In genomic region chr7:39259391-39260003, GRCh38 we compare ENCODE assay signal across 20 cellular contexts.
DNase-seq lines count a peak whose midpoint lies in the region; ATAC-seq and TF ChIP-seq lines count a peak whose summit lies in the region.
"Had no signal": no experiment of that assay in that cellular context is flagged by ENCODE, and none has a peak within 500 bp of the region (broad histone marks: within the 10 kb centered on the region; RNA-seq: fewer than 3 reads in every experiment).

No MANE protein-coding gene starts in this region.

- H3K27me3 Mint-ChIP-seq in stimulated activated naive CD8-positive, alpha-beta T cell treated with anti-CD3 and anti-CD28 coated beads, Interleukin-15, amount 100 ng/mL, for 72 hours = no peaks in the 10 kb centered on the region
- H3K27me3 Mint-ChIP-seq in endodermal cell (ENCODE audit: insufficient read depth) (peaks cover 8% of the 10 kb centered on the region), neural progenitor cell (ENCODE audit: insufficient read depth, low read depth) (no peaks in the 10 kb centered on the region)
- H3K27me3 Mint-ChIP-seq: CD4-positive, alpha-beta memory T cell had no signal

- peaks cover 7% of the 10 kb centered on the region for H3K4me1 ChIP-seq in endodermal cell (ENCODE audit: control insufficient read depth, insufficient read depth, low read length)
- H3K4me1 ChIP-seq in neural progenitor cell = peaks cover 15% of the 10 kb centered on the region
- H3K4me1 ChIP-seq: A549, BLaER1 had no signal

- H3K36me3 ChIP-seq in endodermal cell (ENCODE audit: control insufficient read depth, insufficient read depth, low read length) (no peaks in the 10 kb centered on the region), neural progenitor cell (no peaks in the 10 kb centered on the region)
- H3K36me3 ChIP-seq: BLaER1 had no signal

- no peak overlapping the region for H3K4me2 ChIP-seq in neural progenitor cell
- H3K4me2 ChIP-seq: A549, BLaER1 had no signal

- ATAC-seq in stimulated activated naive CD8-positive, alpha-beta T cell treated with anti-CD3 and anti-CD28 coated beads, Interleukin-15, amount 100 ng/mL, for 72 hours = peak; percentile 35
- ATAC-seq in stimulated activated naive CD8-positive, alpha-beta T cell treated with anti-CD3 and anti-CD28 coated beads, Interleukin-15, Interleukin-2, amounts not matched to agents 100 U/mL and 50 U/mL, for 24 hours = no peak
- no peak for ATAC-seq in GM21381 (IDR thresholded peaks at IDR 0.05; ENCODE audit: unreplicated experiment)
- ATAC-seq: HepG2 had no signal

- no peak overlapping the region for H3K27ac Mint-ChIP-seq in stimulated activated naive CD8-positive, alpha-beta T cell treated with anti-CD3 and anti-CD28 coated beads, Interleukin-15, amount 100 ng/mL, for 72 hours
- H3K27ac Mint-ChIP-seq in endodermal cell = no peak overlapping the region
- H3K27ac Mint-ChIP-seq in neural progenitor cell = no peak overlapping the region
- H3K27ac Mint-ChIP-seq: CD4-positive, alpha-beta memory T cell had no signal

- H3K36me3 Mint-ChIP-seq in endodermal cell (ENCODE audit: low read depth) (no peaks in the 10 kb centered on the region), neural progenitor cell (no peaks in the 10 kb centered on the region)
- H3K36me3 Mint-ChIP-seq: CD4-positive, alpha-beta memory T cell had no signal

- H3K4me3 ChIP-seq in endodermal cell (ENCODE audit: low read length) (no peak overlapping the region), neural progenitor cell (no peak overlapping the region)
- H3K4me3 ChIP-seq: A549, BLaER1 had no signal

- H3K27ac ChIP-seq in endodermal cell (ENCODE audit: low read depth, low read length) (no peak overlapping the region), neural progenitor cell (no peak overlapping the region)
- H3K27ac ChIP-seq: A549, BLaER1 had no signal

- no peaks in the 10 kb centered on the region for H4K20me1 ChIP-seq in neural progenitor cell (ENCODE audit: low read depth)
- H4K20me1 ChIP-seq: BLaER1 had no signal

- H3K27me3 ChIP-seq in endodermal cell (ENCODE audit: control insufficient read depth, insufficient read depth, low read length, poor library complexity, severe bottlenecking) (peaks cover 16% of the 10 kb centered on the region), neural progenitor cell (no peaks in the 10 kb centered on the region)
- H3K27me3 ChIP-seq: BLaER1 had no signal

- no peak overlapping the region for H3K4me3 Mint-ChIP-seq in stimulated activated naive CD8-positive, alpha-beta T cell treated with anti-CD3 and anti-CD28 coated beads, Interleukin-15, amount 100 ng/mL, for 72 hours
- H3K4me3 Mint-ChIP-seq in endodermal cell = no peak overlapping the region
- no peak overlapping the region for H3K4me3 Mint-ChIP-seq in neural progenitor cell
- H3K4me3 Mint-ChIP-seq: CD4-positive, alpha-beta memory T cell had no signal

- WGBS in endodermal cell (ENCODE audit: insufficient coverage in 1 of 2, insufficient read length in 1 of 2), 2 experiments = 78 to 87% methylated on average over 7 to 11 of the region's 11 CpGs

- H3K9ac ChIP-seq in endodermal cell (ENCODE audit: extremely low read depth, low read length, poor library complexity, severe bottlenecking) = no peak overlapping the region
- H3K9ac ChIP-seq in neural progenitor cell = no peak overlapping the region
- H3K9ac ChIP-seq: BLaER1 had no signal

- no peak overlapping the region for H2AFZ ChIP-seq in neural progenitor cell (replicated peaks)

- H3K9me3 Mint-ChIP-seq in stimulated activated naive CD8-positive, alpha-beta T cell treated with anti-CD3 and anti-CD28 coated beads, Interleukin-15, amount 100 ng/mL, for 72 hours = no peaks in the 10 kb centered on the region
- H3K9me3 Mint-ChIP-seq in endodermal cell (no peaks in the 10 kb centered on the region), neural progenitor cell (no peaks in the 10 kb centered on the region)
- H3K9me3 Mint-ChIP-seq: CD4-positive, alpha-beta memory T cell had no signal

- DNase-seq in stimulated activated naive CD8-positive, alpha-beta T cell treated with anti-CD3 and anti-CD28 coated beads, Interleukin-15, amount 100 ng/mL, for 72 hours = no peak
- DNase-seq in stimulated activated naive CD8-positive, alpha-beta T cell treated with anti-CD3 and anti-CD28 coated beads, Interleukin-15, Interleukin-2, amounts not matched to agents 100 U/mL and 50 U/mL, for 24 hours = no peak
- DNase-seq in endodermal cell (peak; percentile 66), neural progenitor cell (ENCODE audit: low spot score) (peak; percentile 8), MV-4-11 (lab: John Stamatoyannopoulos, UW) (no peak), SKM-1 treated with dmso at 0.1 percent for 144 hours (lab: John Stamatoyannopoulos, UW; ENCODE audit: unreplicated experiment) (no peak)
- DNase-seq: CD4-positive, alpha-beta memory T cell; DMS153; GF-D8; H7; KG1; NCI-H187; NCI-H226; NCI-H526; RPMI8226; SIG-M5 had no signal

- no peaks in the 10 kb centered on the region for H3K9me3 ChIP-seq in endodermal cell (ENCODE audit: control insufficient read depth, low read length)
- H3K9me3 ChIP-seq in neural progenitor cell (ENCODE audit: low read depth) = no peaks in the 10 kb centered on the region
- H3K9me3 ChIP-seq: A549, BLaER1 had no signal

- TF ChIP-seq CTCF in endodermal cell (conservative IDR thresholded peaks at IDR 0.05) (no peak), neural progenitor cell (IDR thresholded peaks at IDR 0.05) (no peak)

- no peaks in the 10 kb centered on the region for H3K4me1 Mint-ChIP-seq in stimulated activated naive CD8-positive, alpha-beta T cell treated with anti-CD3 and anti-CD28 coated beads, Interleukin-15, amount 100 ng/mL, for 72 hours
- H3K4me1 Mint-ChIP-seq in endodermal cell = peaks cover 29% of the 10 kb centered on the region
- no peaks in the 10 kb centered on the region for H3K4me1 Mint-ChIP-seq in neural progenitor cell
- H3K4me1 Mint-ChIP-seq: CD4-positive, alpha-beta memory T cell had no signal

- H3K79me2 ChIP-seq in neural progenitor cell (ENCODE audit: low read depth) = no peaks in the 10 kb centered on the region

- H3F3A ChIP-seq in neural progenitor cell (ENCODE audit: low read depth) = no peaks in the 10 kb centered on the region

Comparison
In these comparisons a context has a peak if more than half of its experiments do, and no peak if none do; other contexts are left out.
1. DNase-seq: peak in endodermal cell (single experiment) and neural progenitor cell (single experiment); none in stimulated activated naive CD8-positive, alpha-beta T cell treated with anti-CD3 and anti-CD28 coated beads, Interleukin-15, amount 100 ng/mL, for 72 hours (0 of 2), stimulated activated naive CD8-positive, alpha-beta T cell treated with anti-CD3 and anti-CD28 coated beads, Interleukin-15, Interleukin-2, amounts not matched to agents 100 U/mL and 50 U/mL, for 24 hours (single experiment), MV-4-11 (single experiment) and SKM-1 treated with dmso at 0.1 percent for 144 hours (single experiment).